ENCODE assay signal across 16 cellular contexts in the genomic region with DNA sequence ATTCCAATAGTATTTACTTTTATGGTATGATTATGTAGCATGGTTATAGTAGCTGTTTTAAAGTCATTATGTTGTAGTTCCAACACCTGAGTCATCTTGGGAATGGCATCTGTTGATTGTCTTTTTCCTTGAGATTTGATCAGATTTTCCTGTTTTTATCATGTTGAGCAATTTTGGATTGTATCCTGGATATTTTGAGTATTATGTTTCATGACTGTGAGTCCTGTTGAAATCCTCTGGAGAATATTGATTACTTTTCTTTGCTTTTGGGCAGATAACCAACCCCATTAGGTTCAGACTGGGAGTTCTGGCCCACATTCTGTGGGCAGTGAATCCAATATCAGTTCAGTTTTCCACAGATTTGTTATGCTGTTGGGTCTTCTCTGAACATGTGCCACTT.
A peak's percentile ranks its signal among the peaks of the same experiment; 100 is the strongest.
DNase-seq lines count a peak whose midpoint lies in the region; ATAC-seq and TF ChIP-seq lines count a peak whose summit lies in the region.
"Had no signal": no experiment of that assay in that cellular context is flagged by ENCODE, and none has a peak within 500 bp of the region (broad histone marks: within the 10 kb centered on the region; RNA-seq: fewer than 3 reads in every experiment).

No MANE protein-coding gene starts in this region.

- H3K4me1 ChIP-seq in RWPE2 (ENCODE audit: insufficient read depth, poor library complexity, severe bottlenecking) (peaks cover 9% of the 10 kb centered on the region), esophagus muscularis mucosa (peaks cover 0 to under 1% (median 0%) of the 10 kb centered on the region in 4 donors)

- peak overlapping the region; percentile 5 for H3K27ac ChIP-seq in RWPE2 (ENCODE audit: poor library complexity, severe bottlenecking)
- no peak overlapping the region for H3K27ac ChIP-seq in esophagus muscularis mucosa (replicated peaks in 1 of 4)
- H3K27ac ChIP-seq: KMS-11 had no signal

- no peak for TF ChIP-seq EP300 in esophagus muscularis mucosa (IDR thresholded peaks at IDR 0.05)

- intact Hi-C loops in esophagus muscularis mucosa (cut with DNase I): no loop called here

- H3K36me3 ChIP-seq in RWPE2 (ENCODE audit: low read depth) (no peaks in the 10 kb centered on the region), esophagus muscularis mucosa (no peaks in the 10 kb centered on the region)

- no peak for TF ChIP-seq POLR2A in esophagus muscularis mucosa (IDR thresholded peaks at IDR 0.05; ENCODE audit: low read depth)

- no peaks in the 10 kb centered on the region for H3K4me1 Mint-ChIP-seq in natural killer cell treated with Interleukin-12 subunit alpha and Interleukin-12 subunit beta and Interleukin-15 and Interleukin-18, amount 100 ng/mL, for 72 hours (ENCODE audit: low read depth in 2 of 2)

- no peaks in the 10 kb centered on the region for H3K9me3 ChIP-seq in RWPE2 (ENCODE audit: severe bottlenecking)
- H3K9me3 ChIP-seq in esophagus muscularis mucosa: peaks cover 0 to 4% (median 2%) of the 10 kb centered on the region in 4 donors

- H3K36me3 Mint-ChIP-seq in natural killer cell treated with Interleukin-12 subunit alpha and Interleukin-12 subunit beta and Interleukin-15 and Interleukin-18, amount 100 ng/mL, for 72 hours: no peaks in the 10 kb centered on the region

- no peaks in the 10 kb centered on the region for H3K9me3 Mint-ChIP-seq in natural killer cell treated with Interleukin-12 subunit alpha and Interleukin-12 subunit beta and Interleukin-15 and Interleukin-18, amount 100 ng/mL, for 72 hours

- H3K27ac Mint-ChIP-seq in natural killer cell treated with Interleukin-12 subunit alpha and Interleukin-12 subunit beta and Interleukin-15 and Interleukin-18, amount 100 ng/mL, for 72 hours: no peak overlapping the region

- H3K4me3 ChIP-seq in RWPE2 (ENCODE audit: severe bottlenecking): no peak overlapping the region
- no peak overlapping the region for H3K4me3 ChIP-seq in esophagus muscularis mucosa

- H3K27me3 Mint-ChIP-seq in natural killer cell treated with Interleukin-12 subunit alpha and Interleukin-12 subunit beta and Interleukin-15 and Interleukin-18, amount 100 ng/mL, for 72 hours: peaks cover 16 to 25% of the 10 kb centered on the region in 2 donors

- no peak for TF ChIP-seq CTCF in RWPE2 (IDR thresholded peaks at IDR 0.05; ENCODE audit: poor library complexity, severe bottlenecking)
- TF ChIP-seq CTCF in esophagus muscularis mucosa (IDR thresholded peaks at IDR 0.05): no peak

- DNase-seq in AG08395 (ENCODE audit: low spot score) (peak; percentile 18), RWPE2 (ENCODE audit: low spot score) (no peak), esophagus muscularis mucosa (ENCODE audit: extremely low spot score) (peak; percentile 26), left lobe of liver (ENCODE audit: low spot score) (no peak), COLO668 (lab: John Stamatoyannopoulos, UW; ENCODE audit: unreplicated experiment) (no peak)
- DNase-seq in natural killer cell treated with Interleukin-12 subunit alpha and Interleukin-12 subunit beta and Interleukin-15 and Interleukin-18, amount 100 ng/mL, for 72 hours (ENCODE audit: low spot score): no peak
- DNase-seq: DMS53, GOT3, NCI-H1105, NCI-H187, NCI-H446, NCI-H69, SIG-M5 had no signal

- H3K4me3 Mint-ChIP-seq in natural killer cell treated with Interleukin-12 subunit alpha and Interleukin-12 subunit beta and Interleukin-15 and Interleukin-18, amount 100 ng/mL, for 72 hours: no peak overlapping the region

- ATAC-seq in RWPE2 (ENCODE audit: low read depth): no peak
- ATAC-seq in left lobe of liver: peak; percentile 55
- no peak for ATAC-seq in natural killer cell treated with Interleukin-12 subunit alpha and Interleukin-12 subunit beta and Interleukin-15 and Interleukin-18, amount 100 ng/mL, for 72 hours
- no peak for ATAC-seq in HG02870 (IDR thresholded peaks at IDR 0.05; ENCODE audit: unreplicated experiment)
- no peak for ATAC-seq in GM18858 (IDR thresholded peaks at IDR 0.05; ENCODE audit: unreplicated experiment)

- H3K27me3 ChIP-seq in RWPE2 (ENCODE audit: insufficient read depth, poor library complexity, severe bottlenecking) (no peaks in the 10 kb centered on the region), esophagus muscularis mucosa (no peaks in the 10 kb centered on the region)

Comparison
In these comparisons a context has a peak if more than half of its experiments do, and no peak if none do; other contexts are left out.
1. DNase-seq: peak in AG08395 (single experiment) and esophagus muscularis mucosa (single experiment); none in RWPE2 (single experiment), left lobe of liver (single experiment), natural killer cell treated with Interleukin-12 subunit alpha and Interleukin-12 subunit beta and Interleukin-15 and Interleukin-18, amount 100 ng/mL, for 72 hours (single experiment) and COLO668 (single experiment).